In genomic region chr13:101893021-101893420, GRCh38 we compare ENCODE assay signal across 26 cellular contexts.
DNase-seq lines count a peak whose midpoint lies in the region; ATAC-seq and TF ChIP-seq lines count a peak whose summit lies in the region.
"Had no signal": no experiment of that assay in that cellular context is flagged by ENCODE, and none has a peak within 500 bp of the region (broad histone marks: within the 10 kb centered on the region; RNA-seq: fewer than 3 reads in every experiment).

No MANE protein-coding gene starts in this region.

- no peaks in the 10 kb centered on the region for H3K36me3 ChIP-seq in left lung
- H3K36me3 ChIP-seq: BLaER1 treated with 17β-estradiol and CSF1 and Interleukin-3, amounts not matched to agents 10 nM and 100 nM; MG63 had no signal

- H3K4me3 ChIP-seq in right cardiac atrium (ENCODE audit: low read length) (no peak overlapping the region), left lung (no peak overlapping the region)
- H3K4me3 ChIP-seq: BLaER1 treated with 17β-estradiol and CSF1 and Interleukin-3, amounts not matched to agents 10 nM and 100 nM; GM12878; GM23338; MG63 had no signal

- WGBS in right cardiac atrium: 15% methylated on average over 1 of the region's 1 CpG

- intact Hi-C loops in Right ventricle myocardium superior (cut with DNase I) (no loop called here), right cardiac atrium (cut with DNase I) (no loop called here), left lung (cut with DNase I) (no loop called here)

- ATAC-seq in Right ventricle myocardium superior (ENCODE audit: poor library complexity) (peak; percentile 96), right cardiac atrium (no peak), left lung (no peak), HG02840 (IDR thresholded peaks at IDR 0.05; ENCODE audit: low FRiP score, unreplicated experiment) (no peak)
- ATAC-seq: CD8-positive, alpha-beta T cell; GM12878; GM23338 had no signal

- CTCF ChIA-PET in RWPE1 (lab: Yijun Ruan, JAX): no interaction called here

- H3K9me3 ChIP-seq in right cardiac atrium (ENCODE audit: control insufficient read depth, low read length) (no peaks in the 10 kb centered on the region), left lung (no peaks in the 10 kb centered on the region)
- H3K9me3 ChIP-seq: BLaER1 treated with 17β-estradiol and CSF1 and Interleukin-3, amounts not matched to agents 10 nM and 100 nM; MG63; SK-N-SH had no signal

- DNase-seq in Right ventricle myocardium superior (no peak), right cardiac atrium (no peak), NCI-H69 (lab: John Stamatoyannopoulos, UW) (peak; percentile 45), islet precursor cell (peak; percentile 64), left lung (no peak), RWPE1 (ENCODE audit: low spot score) (no peak)
- DNase-seq: CD8-positive, alpha-beta T cell; DMS 273 treated with DMSO at 0.1 percent for 48 hours; DMS79; EL; GDM1; H9; KG1; MG63; NCI-H1105 treated with DMSO at 0.1 percent for 48 hours; NCI-H1694; NCI-H2029 treated with DMSO at 0.1 percent for 48 hours; NCI-H2227 treated with DMSO at 0.1 percent for 48 hours; NCI-H774; SHP77; SK-N-SH; SW 1271 had no signal

- TF ChIP-seq CTCF in left lung (IDR thresholded peaks at IDR 0.05): no peak
- TF ChIP-seq CTCF in RWPE1 (conservative IDR thresholded peaks at IDR 0.05; ENCODE audit: low read depth): no peak

- H3K27ac ChIP-seq in right cardiac atrium (ENCODE audit: low read length) (no peak overlapping the region), left lung (no peak overlapping the region), RWPE1 (no peak overlapping the region)
- H3K27ac ChIP-seq: BLaER1 treated with 17β-estradiol and CSF1 and Interleukin-3, amounts not matched to agents 10 nM and 100 nM had no signal

- H3K27me3 ChIP-seq in right cardiac atrium (ENCODE audit: control insufficient read depth, insufficient read depth) (no peaks in the 10 kb centered on the region), left lung (no peaks in the 10 kb centered on the region)
- H3K27me3 ChIP-seq: BLaER1 treated with 17β-estradiol and CSF1 and Interleukin-3, amounts not matched to agents 10 nM and 100 nM had no signal

- H3K4me1 ChIP-seq in right cardiac atrium (ENCODE audit: control insufficient read depth, insufficient read depth, low read length) (no peaks in the 10 kb centered on the region), left lung (no peaks in the 10 kb centered on the region)

- POLR2A ChIA-PET in RWPE1 (lab: Yijun Ruan, JAX; ENCODE audit: low non-redundant PET): no interaction called here

Comparison
In these comparisons a context has a peak if more than half of its experiments do, and no peak if none do; other contexts are left out.
1. DNase-seq: peak in NCI-H69 (single experiment) and islet precursor cell (single experiment); none in Right ventricle myocardium superior (single experiment), right cardiac atrium (0 of 3), left lung (0 of 2) and RWPE1 (single experiment).